Comparison of ENCODE assay signal across 1 cellular context in the genomic region with DNA sequence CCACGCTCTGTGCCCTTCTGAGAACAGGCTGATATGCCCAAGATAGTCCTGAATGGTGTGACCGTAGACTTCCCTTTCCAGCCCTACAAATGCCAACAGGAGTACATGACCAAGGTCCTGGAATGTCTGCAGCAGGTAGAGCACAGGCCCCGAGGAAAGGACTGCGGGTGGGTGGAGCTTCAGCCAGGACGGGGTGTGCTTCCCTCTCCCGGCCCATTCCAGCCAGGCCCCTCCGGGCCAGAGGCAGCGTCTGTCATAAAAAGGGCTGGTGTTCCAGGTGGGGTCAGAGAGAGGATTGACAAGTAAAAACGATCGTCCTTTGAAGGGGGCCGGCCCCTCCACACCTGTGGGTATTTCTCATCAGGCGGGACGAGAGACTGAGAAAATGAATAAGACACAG.
TF ChIP-seq lines count a peak whose summit lies in the region.

No MANE protein-coding gene starts in this region.

TF ChIP-seq in endothelial cell of umbilical vein, 7 proteins besides CTCF, POLR2A, EP300 and RAD21:
- no peak for TF ChIP-seq POLR2AphosphoS5 (IDR thresholded peaks at IDR 0.05; ENCODE audit: insufficient read depth, low read depth, low read length)
- TF ChIP-seq FOS (IDR thresholded peaks at IDR 0.05; ENCODE audit: borderline replicate concordance, insufficient read depth, low read length) = no peak
- TF ChIP-seq JUN (IDR thresholded peaks at IDR 0.05; ENCODE audit: borderline replicate concordance, insufficient read depth, insufficient read length, low read depth) = no peak
- TF ChIP-seq, protein P1, sequence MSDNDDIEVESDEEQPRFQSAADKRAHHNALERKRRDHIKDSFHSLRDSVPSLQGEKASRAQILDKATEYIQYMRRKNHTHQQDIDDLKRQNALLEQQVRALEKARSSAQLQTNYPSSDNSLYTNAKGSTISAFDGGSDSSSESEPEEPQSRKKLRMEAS (IDR thresholded peaks at IDR 0.05; ENCODE audit: insufficient read depth, insufficient read length) = no peak
- TF ChIP-seq MYC (IDR thresholded peaks at IDR 0.05; ENCODE audit: low read depth, low read length) = no peak
- no peak for TF ChIP-seq EZH2 (IDR thresholded peaks at IDR 0.05; ENCODE audit: borderline replicate concordance, low read depth, low read length, severe bottlenecking)
- no peak for TF ChIP-seq GATA2 (IDR thresholded peaks at IDR 0.05; ENCODE audit: insufficient read depth, insufficient read length, low read depth, low read length)
